ENCODE assay signal across 19 cellular contexts in genomic region chrX:131279617-131280016, GRCh38. TPM values are rescaled to one million over a fixed set of nuclear protein-coding genes. Genes with fewer than 3 reads are reported as not detected.
A peak's percentile ranks its signal among the peaks of the same experiment; 100 is the strongest.
DNase-seq lines count a peak whose midpoint lies in the region; ATAC-seq and TF ChIP-seq lines count a peak whose summit lies in the region.
"Had no signal": no experiment of that assay in that cellular context is flagged by ENCODE, and none has a peak within 500 bp of the region (broad histone marks: within the 10 kb centered on the region; RNA-seq: fewer than 3 reads in every experiment).

No MANE protein-coding gene starts in this region.

- no peaks in the 10 kb centered on the region for H3K9me3 ChIP-seq in osteoblast (ENCODE audit: low read depth, low read length)
- H3K9me3 ChIP-seq in vagina = no peaks in the 10 kb centered on the region
- H3K9me3 ChIP-seq: A549, Caco-2 had no signal

- no peak for TF ChIP-seq POLR2A in vagina (IDR thresholded peaks at IDR 0.05)

- H3K4me1 ChIP-seq in GM23338 (ENCODE audit: insufficient read depth) (peaks cover 7% of the 10 kb centered on the region; the same call in 1 of the 2 replicates), osteoblast (ENCODE audit: insufficient read depth, low read length) (no peaks in the 10 kb centered on the region), vagina (no peaks in the 10 kb centered on the region)
- H3K4me1 ChIP-seq: A549, Caco-2 had no signal

- no peaks in the 10 kb centered on the region for H3K79me2 ChIP-seq in GM23338 (replicated peaks; ENCODE audit: insufficient read depth)
- H3K79me2 ChIP-seq in osteoblast (ENCODE audit: insufficient read depth, low read length) = no peaks in the 10 kb centered on the region

- no peak overlapping the region for H3K4me3 Mint-ChIP-seq in GM23338
- no peak overlapping the region for H3K4me3 Mint-ChIP-seq in activated T-cell treated with anti-CD3 and anti-CD28 coated beads, Interleukin-2, amount 50 U/mL, for 72 hours
- H3K4me3 Mint-ChIP-seq: CD4-positive, alpha-beta T cell had no signal

- no peaks in the 10 kb centered on the region for H3F3A ChIP-seq in GM23338 (replicated peaks; ENCODE audit: low read depth)

- H3K4me2 ChIP-seq in GM23338 (0 out of 2 replicates have a peak overlapping the region, but pooled peaks have one; percentile 27), osteoblast (ENCODE audit: insufficient read depth, low read length) (no peak overlapping the region)
- H3K4me2 ChIP-seq: A549 had no signal

- H3K36me3 ChIP-seq in GM23338 (ENCODE audit: insufficient read depth) = no peaks in the 10 kb centered on the region
- no peaks in the 10 kb centered on the region for H3K36me3 ChIP-seq in osteoblast (ENCODE audit: insufficient read depth, low read length)
- no peaks in the 10 kb centered on the region for H3K36me3 ChIP-seq in vagina

- intact Hi-C loops in vagina (cut with DNase I) = no loop called here

- peaks cover 31% of the 10 kb centered on the region; the same call in 2 of the 3 replicates for H3K36me3 Mint-ChIP-seq in GM23338 (ENCODE audit: low read depth)
- no peaks in the 10 kb centered on the region for H3K36me3 Mint-ChIP-seq in activated T-cell treated with anti-CD3 and anti-CD28 coated beads, Interleukin-2, amount 50 U/mL, for 72 hours (ENCODE audit: insufficient read depth in 2 of 2)

- TF ChIP-seq CTCF in GM23338 (conservative IDR thresholded peaks at IDR 0.05; ENCODE audit: low read depth in 2 of 2) (no peak), osteoblast (IDR thresholded peaks at IDR 0.05; ENCODE audit: extremely low read depth, low read depth, low read length) (no peak), vagina (IDR thresholded peaks at IDR 0.05) (no peak)

- peak; percentile 66 for ATAC-seq in GM23338
- no peak for ATAC-seq in activated T-cell treated with anti-CD3 and anti-CD28 coated beads, Interleukin-2, amount 50 U/mL, for 72 hours (replicated peaks in 1 of 2)
- ATAC-seq: A549, HepG2 had no signal

- DNase-seq in NCI-H1105 treated with DMSO at 0.1 percent for 48 hours (lab: John Stamatoyannopoulos, UW) = peak; percentile 56
- no peak for DNase-seq in NCI-H1105 (lab: John Stamatoyannopoulos, UW)
- DNase-seq in GM23338 (ENCODE audit: low spot score) = peak; percentile 37
- peak; percentile 24 for DNase-seq in NCI-H748 treated with DMSO at 0.1 percent for 48 hours (lab: John Stamatoyannopoulos, UW)
- peak; percentile 46 for DNase-seq in osteoblast (ENCODE audit: insufficient read length, low spot score, missing footprints)
- DNase-seq in activated T-cell treated with anti-CD3 and anti-CD28 coated beads, Interleukin-2, amount 50 U/mL, for 72 hours = no peak
- no peak for DNase-seq in vagina (ENCODE audit: extremely low spot score in 2 of 2)
- DNase-seq: AML-193; Caco-2; CD4-positive, alpha-beta T cell; DMS79; GDM1; GM23248; H9 had no signal

- H3K27ac Mint-ChIP-seq in GM23338 = no peak overlapping the region
- H3K27ac Mint-ChIP-seq in activated T-cell treated with anti-CD3 and anti-CD28 coated beads, Interleukin-2, amount 50 U/mL, for 72 hours = no peak overlapping the region
- H3K27ac Mint-ChIP-seq: CD4-positive, alpha-beta T cell had no signal

- H3K9me3 Mint-ChIP-seq in GM23338 = no peaks in the 10 kb centered on the region
- no peaks in the 10 kb centered on the region for H3K9me3 Mint-ChIP-seq in activated T-cell treated with anti-CD3 and anti-CD28 coated beads, Interleukin-2, amount 50 U/mL, for 72 hours
- H3K9me3 Mint-ChIP-seq: CD4-positive, alpha-beta T cell; H9 had no signal

- H2AFZ ChIP-seq in GM23338 = no peak overlapping the region
- no peak overlapping the region for H2AFZ ChIP-seq in osteoblast (ENCODE audit: low read length)
- H2AFZ ChIP-seq: GM23248 had no signal

- peaks cover 28% of the 10 kb centered on the region; the same call in 2 of the 3 replicates for H3K4me1 Mint-ChIP-seq in GM23338
- H3K4me1 Mint-ChIP-seq in activated T-cell treated with anti-CD3 and anti-CD28 coated beads, Interleukin-2, amount 50 U/mL, for 72 hours (ENCODE audit: low read depth) = no peaks in the 10 kb centered on the region

- H3K27ac ChIP-seq in GM23338 (ENCODE audit: low read depth) (no peak overlapping the region), osteoblast (ENCODE audit: low read depth, low read length) (no peak overlapping the region), vagina (no peak overlapping the region)
- H3K27ac ChIP-seq: 22Rv1, A549, C4-2B, GM23248 had no signal

- H3K27me3 Mint-ChIP-seq in GM23338 (ENCODE audit: insufficient read depth, low read depth, poor library complexity) = no peaks in the 10 kb centered on the region
- H3K27me3 Mint-ChIP-seq in activated T-cell treated with anti-CD3 and anti-CD28 coated beads, Interleukin-2, amount 50 U/mL, for 72 hours (ENCODE audit: low read depth) = peaks cover 37% of the 10 kb centered on the region

- H4K20me1 ChIP-seq in GM23338 (replicated peaks; ENCODE audit: insufficient read depth) (no peaks in the 10 kb centered on the region), osteoblast (ENCODE audit: insufficient read depth, low read length) (no peaks in the 10 kb centered on the region)

- no peaks in the 10 kb centered on the region for H3K9me2 ChIP-seq in GM23338 (ENCODE audit: insufficient read depth)

- no peaks in the 10 kb centered on the region for H3K27me3 ChIP-seq in GM23338 (ENCODE audit: insufficient read depth)
- peaks cover 3% of the 10 kb centered on the region for H3K27me3 ChIP-seq in osteoblast (ENCODE audit: insufficient read depth, low read length)
- no peaks in the 10 kb centered on the region for H3K27me3 ChIP-seq in vagina

- H3K4me3 ChIP-seq in GM23338 (no peak overlapping the region), osteoblast (ENCODE audit: insufficient read depth, low read length) (no peak overlapping the region), vagina (no peak overlapping the region)
- H3K4me3 ChIP-seq: A549, GM23248 had no signal

TF ChIP-seq in GM23338, 12 proteins besides CTCF, POLR2A, EP300 and RAD21:
- no peak for TF ChIP-seq NANOG (IDR thresholded peaks at IDR 0.05; ENCODE audit: borderline replicate concordance)
- no peak for TF ChIP-seq JUNB (IDR thresholded peaks at IDR 0.05; ENCODE audit: unreplicated experiment)
- TF ChIP-seq STAT1 (IDR thresholded peaks at IDR 0.05; ENCODE audit: unreplicated experiment) = no peak
- no peak for TF ChIP-seq ZNF331 (CRISPR knock-in tag; IDR thresholded peaks at IDR 0.05; ENCODE audit: low read depth)
- no peak for TF ChIP-seq ZNF114 (CRISPR knock-in tag; IDR thresholded peaks at IDR 0.05)
- TF ChIP-seq EZH2 (IDR thresholded peaks at IDR 0.05; ENCODE audit: low read depth, unreplicated experiment) = no peak
- no peak for TF ChIP-seq EZH2phosphoT487 (IDR thresholded peaks at IDR 0.05; ENCODE audit: unreplicated experiment)

RNA-seq across cellular contexts. Expression of gene IGSF1, which starts 9.5 kb away (rescaled TPM):
- 17.6 and 19.5 TPM in 2 replicates for total RNA-seq in GM23338 (2014; rRNA removed; shearing (Covaris generic))
- polyA plus RNA-seq in GM23338 (2016; fragmentation: Nextera tagmentation; extraction: Ambion mirVana) = 11.2 and 12.8 TPM in 2 replicates
- total RNA-seq in osteoblast = 0.29 and 1.1 TPM in 2 replicates
- not detected for total RNA-seq in activated T-cell treated with anti-CD3 and anti-CD28 coated beads, Interleukin-2, amount 50 U/mL, for 72 hours
- 1.2 TPM for total RNA-seq in vagina
- total RNA-seq: CD4-positive, alpha-beta T cell; GM23248 had no signal
- polyA plus RNA-seq: BJ, GM23248 had no signal

Comparison
In these comparisons a context has a peak if more than half of its experiments do, and no peak if none do; other contexts are left out.
1. DNase-seq: peak in NCI-H1105 treated with DMSO at 0.1 percent for 48 hours (single experiment), GM23338 (single experiment), NCI-H748 treated with DMSO at 0.1 percent for 48 hours (single experiment) and osteoblast (single experiment); none in NCI-H1105 (single experiment), activated T-cell treated with anti-CD3 and anti-CD28 coated beads, Interleukin-2, amount 50 U/mL, for 72 hours (0 of 2) and vagina (0 of 2).